Comparison of ENCODE assay signal across 27 cellular contexts in genomic region chr11:128854801-128855200, GRCh38. TPM values are rescaled to one million over a fixed set of nuclear protein-coding genes. Genes with fewer than 3 reads are reported as not detected.
"Had no signal": no experiment of that assay in that cellular context is flagged by ENCODE, and none has a peak within 500 bp of the region (broad histone marks: within the 10 kb centered on the region; RNA-seq: fewer than 3 reads in every experiment).

No MANE protein-coding gene starts in this region.

- FAIRE-seq: HepG2 had no signal

- H3K9me3 ChIP-seq: SK-N-SH had no signal

- ATAC-seq: HepG2, Panc1, PC-3 had no signal

- DNase-seq: IMR-90; Karpas-422; KG1; MM.1S; NCI-H1092 treated with DMSO at 0.1 percent for 48 hours; NCI-H1436; NCI-H1694 treated with DMSO at 0.1 percent for 48 hours; NCI-H1930; NCI-H2081; NCI-H2107; NCI-H2171 treated with DMSO at 0.1 percent for 48 hours; NCI-H345; NCI-H446 treated with DMSO at 0.1 percent for 48 hours; NCI-H510A treated with DMSO at 0.1 percent for 48 hours; NCI-H526; NK-92 treated with Interleukin-12 subunit alpha and Interleukin-12 subunit beta, amount 100 ng/mL, for 24 hours; PC-3; SHP77; SK-N-SH; SW 1271 had no signal

- H3K27ac ChIP-seq: RWPE1 had no signal

RNA-seq across cellular contexts. Expression of gene KCNJ1, which starts 12.3 kb away (rescaled TPM):
- total RNA-seq: HepG2, HT1080, IMR-90, M059J, PC-3, SK-MEL-5 had no signal
- polyA plus RNA-seq: HepG2, IMR-90, SK-N-SH had no signal

RNA-seq across cellular contexts. Expression of gene KCNJ5, which starts 36.4 kb away (rescaled TPM):
- total RNA-seq: HepG2, HT1080, M059J, OCI-LY7, PC-3 had no signal
- polyA plus RNA-seq: HepG2 had no signal
